Comparison of ENCODE assay signal across 1 cellular context in the genomic region with DNA sequence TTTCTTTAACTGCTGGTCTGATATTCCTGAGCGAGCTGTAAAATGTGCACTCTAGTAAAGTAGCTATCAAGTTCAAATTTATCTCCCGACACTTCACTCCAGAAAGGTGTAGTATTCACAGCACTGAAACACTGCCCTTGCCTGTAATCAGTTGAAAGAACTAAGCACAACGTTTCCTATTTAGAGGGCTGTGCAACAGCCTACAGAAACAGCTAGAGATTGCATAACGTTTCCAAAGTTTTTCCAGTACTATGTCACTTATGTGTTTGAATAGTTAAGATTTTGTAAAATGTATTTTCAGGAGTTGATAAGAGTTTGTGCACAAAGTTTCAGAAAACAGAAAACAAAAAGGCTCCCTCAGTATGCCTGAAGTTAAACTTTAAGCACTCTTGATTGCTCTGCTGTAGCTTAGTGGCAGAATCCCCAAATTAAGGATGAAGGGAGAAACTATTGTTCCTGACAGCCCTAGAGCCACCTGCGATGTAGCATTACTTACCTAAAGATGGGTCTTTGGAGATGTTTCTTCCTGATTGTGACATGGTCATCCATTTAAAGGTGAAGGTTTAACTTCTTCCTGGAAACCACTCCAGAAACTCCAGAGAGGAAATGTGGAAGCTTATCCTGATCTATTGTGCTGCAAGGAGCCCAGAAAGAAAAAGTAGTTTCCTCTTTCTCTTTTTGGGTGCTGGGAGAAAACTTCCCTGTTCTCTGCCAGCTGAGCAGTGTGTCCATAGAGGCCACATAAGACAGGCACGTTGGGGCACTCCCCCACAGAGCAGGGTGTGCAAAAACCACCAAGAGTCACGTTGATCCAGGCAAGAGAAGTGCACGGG.
TF ChIP-seq lines count a peak whose summit lies in the region.

No MANE protein-coding gene starts in this region.

TF ChIP-seq in H1, 55 proteins besides CTCF, POLR2A, EP300 and RAD21 (continued from another document):
- TF ChIP-seq, protein P1, sequence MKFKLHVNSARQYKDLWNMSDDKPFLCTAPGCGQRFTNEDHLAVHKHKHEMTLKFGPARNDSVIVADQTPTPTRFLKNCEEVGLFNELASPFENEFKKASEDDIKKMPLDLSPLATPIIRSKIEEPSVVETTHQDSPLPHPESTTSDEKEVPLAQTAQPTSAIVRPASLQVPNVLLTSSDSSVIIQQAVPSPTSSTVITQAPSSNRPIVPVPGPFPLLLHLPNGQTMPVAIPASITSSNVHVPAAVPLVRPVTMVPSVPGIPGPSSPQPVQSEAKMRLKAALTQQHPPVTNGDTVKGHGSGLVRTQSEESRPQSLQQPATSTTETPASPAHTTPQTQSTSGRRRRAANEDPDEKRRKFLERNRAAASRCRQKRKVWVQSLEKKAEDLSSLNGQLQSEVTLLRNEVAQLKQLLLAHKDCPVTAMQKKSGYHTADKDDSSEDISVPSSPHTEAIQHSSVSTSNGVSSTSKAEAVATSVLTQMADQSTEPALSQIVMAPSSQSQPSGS (IDR thresholded peaks at IDR 0.05; ENCODE audit: low read length) = no peak
- no peak for TF ChIP-seq PHF8 (conservative IDR thresholded peaks at IDR 0.05; ENCODE audit: low read depth, low read length)
- TF ChIP-seq FOSL1 (IDR thresholded peaks at IDR 0.05; ENCODE audit: insufficient read depth, low read depth, low read length) = no peak
- TF ChIP-seq CEBPB (IDR thresholded peaks at IDR 0.05; ENCODE audit: low read depth, low read length) = no peak
